Comparison of ENCODE assay signal across 8 cellular contexts in the genomic region with DNA sequence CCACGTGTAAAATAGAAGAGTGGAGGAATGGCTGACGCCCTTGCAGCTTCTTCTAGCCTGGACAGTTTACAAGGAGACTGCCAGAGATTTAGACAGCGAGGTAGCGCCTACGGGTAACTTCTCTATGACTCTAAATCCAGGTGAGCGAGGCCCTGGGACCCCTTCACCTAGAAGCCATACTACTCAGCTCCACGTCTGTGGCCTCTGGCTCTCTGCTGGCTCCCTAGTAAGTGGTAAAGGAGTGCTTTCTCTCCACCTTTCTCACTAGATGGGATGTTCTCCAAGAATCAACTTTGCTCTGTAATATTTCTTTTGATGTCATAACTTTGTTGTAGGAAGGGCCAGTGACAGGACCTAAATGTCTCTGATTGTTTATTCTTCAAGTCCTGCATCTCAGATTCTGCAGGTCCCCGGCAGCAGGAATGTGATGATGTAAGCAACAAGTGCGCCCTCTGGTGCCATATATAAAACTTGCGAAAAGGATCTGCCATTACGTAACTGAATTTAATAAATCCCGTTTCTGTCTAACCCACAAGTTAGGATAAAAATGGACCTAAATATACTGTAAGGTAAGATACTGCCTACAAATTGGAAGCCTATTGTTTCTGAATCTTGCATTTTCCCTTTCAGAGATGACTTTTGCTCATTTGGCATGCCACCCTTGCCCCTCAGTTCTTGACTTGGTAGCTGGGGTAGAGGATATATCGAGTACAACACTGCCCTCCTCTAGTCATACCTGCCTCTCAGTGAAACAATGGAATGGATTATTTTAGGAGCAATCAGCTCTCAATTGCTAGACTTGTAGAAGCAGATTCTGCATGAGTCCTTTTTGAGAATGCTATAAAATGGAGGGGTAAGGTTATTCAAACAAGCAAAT. TPM values are rescaled to one million over a fixed set of nuclear protein-coding genes. Genes with fewer than 3 reads are reported as not detected.
DNase-seq lines count a peak whose midpoint lies in the region; ATAC-seq, FAIRE-seq and TF ChIP-seq lines count a peak whose summit lies in the region.

No MANE protein-coding gene starts in this region.

- H3K4me3 Mint-ChIP-seq in MCF 10A (ENCODE audit: unreplicated experiment) = no peak overlapping the region

- BruUV-seq in MCF 10A (replicated peaks; lab: Mats Ljungman, UMichigan) = no TSS peak

- peak; percentile 85 for TF ChIP-seq CTCF in KMS-11 (conservative IDR thresholded peaks at IDR 0.05; ENCODE audit: low read depth, low read length)
- peak; percentile 50 for TF ChIP-seq CTCF in MCF 10A (IDR thresholded peaks at IDR 0.05; ENCODE audit: unreplicated experiment)
- peak; percentile 64 for TF ChIP-seq CTCF in kidney (IDR thresholded peaks at IDR 0.05; ENCODE audit: borderline replicate concordance, extremely low read depth, insufficient read depth)

- H3K27ac Mint-ChIP-seq in MCF 10A (ENCODE audit: low read depth, unreplicated experiment) = no peak overlapping the region

- POLR2A ChIA-PET in MCF 10A (lab: Yijun Ruan, JAX) = no interaction called here

- no peak for FAIRE-seq in RCC 7860 (lab: Jason Lieb, UNC)
- no peak for FAIRE-seq in kidney (lab: Jason Lieb, UNC)

- H3K4me1 Mint-ChIP-seq in MCF 10A (ENCODE audit: insufficient read depth, unreplicated experiment) = no peaks in the 10 kb centered on the region

- H3K27me3 Mint-ChIP-seq in MCF 10A (ENCODE audit: insufficient read depth, unreplicated experiment) = peaks cover 84% of the 10 kb centered on the region

- H2AFZ ChIP-seq in KMS-11 (ENCODE audit: low read depth) = no peak overlapping the region

- CTCF ChIA-PET in MCF 10A (lab: Yijun Ruan, JAX) = interaction anchor here (0.5 to 2.7 kb wide), 30 partner anchors 9 to 1848 kb away, joined by 3 to 20 read pairs (median 3); a partner anchor contains a TSS

- no peaks in the 10 kb centered on the region for H3K27me3 ChIP-seq in KMS-11 (ENCODE audit: insufficient read depth, low read depth)

- H3K79me2 ChIP-seq in KMS-11 (ENCODE audit: insufficient read depth, low read depth) = no peaks in the 10 kb centered on the region

- H3K9ac ChIP-seq in KMS-11 (no peak overlapping the region), kidney (ENCODE audit: low read length in 2 of 2) (no peak overlapping the region)

- H3K4me1 ChIP-seq in KMS-11 (ENCODE audit: low read depth, poor library complexity, severe bottlenecking) (no peaks in the 10 kb centered on the region), kidney (ENCODE audit: control insufficient read depth in 1 of 2, insufficient read depth in 1 of 2, low read depth in 1 of 2, low read length in 2 of 2) (no peaks in the 10 kb centered on the region)

- H4K20me1 ChIP-seq in KMS-11 (ENCODE audit: insufficient read depth) = no peaks in the 10 kb centered on the region

- H3K27ac ChIP-seq in KMS-11 (no peak overlapping the region), kidney (ENCODE audit: low read depth in 2 of 2, low read length in 2 of 2) (no peak overlapping the region)

- no peaks in the 10 kb centered on the region for H3K36me3 Mint-ChIP-seq in MCF 10A (ENCODE audit: insufficient read depth, unreplicated experiment)

- H3K36me3 ChIP-seq in KMS-11 (ENCODE audit: insufficient read depth) = no peaks in the 10 kb centered on the region
- H3K36me3 ChIP-seq in kidney (ENCODE audit: control insufficient read depth in 1 of 2, insufficient read depth in 2 of 2, low read length in 2 of 2) = no peaks in the 10 kb centered on the region

- peak; percentile 70 for DNase-seq in activated effector memory CD4-positive, alpha-beta T cell treated with anti-CD3 and anti-CD28 coated beads, Interleukin-2, amount 50 U/mL, for 16 hours
- DNase-seq in activated effector memory CD4-positive, alpha-beta T cell treated with Interleukin-2 at 50 U/mL for 16 hours = no peak
- DNase-seq in RCC 7860 (ENCODE audit: low spot score) (peak; percentile 35), MCF 10A (ENCODE audit: unreplicated experiment) (peak; percentile 66), kidney (no peak)
- DNase-seq in stimulated activated CD8-positive, alpha-beta memory T cell treated with anti-CD3 and anti-CD28 coated beads, Interleukin-4, amount 100 ng/mL, for 48 hours = peak; percentile 42

- no peak for ATAC-seq in HG03108 (IDR thresholded peaks at IDR 0.05; ENCODE audit: unreplicated experiment)

- H3K9me3 Mint-ChIP-seq in MCF 10A (ENCODE audit: unreplicated experiment) = no peaks in the 10 kb centered on the region

- intact Hi-C loops in MCF 10A (cut with micrococcal nuclease) = loop anchor here (1.0 kb wide), 2 partner anchors 27 to 687 kb away; no protein-coding TSS in a partner anchor
- intact Hi-C loops in kidney (cut with DNase I) = no loop called here

- H3K4me3 ChIP-seq in KMS-11 (IDR thresholded peaks at IDR 0.05; ENCODE audit: insufficient read depth, low read depth, low read length) = no peak overlapping the region
- H3K4me3 ChIP-seq in kidney (ENCODE audit: low read length in 2 of 2) = no peak overlapping the region

- H3K9me3 ChIP-seq in kidney (ENCODE audit: control insufficient read depth in 1 of 2, low read length in 2 of 2) = no peaks in the 10 kb centered on the region

- H3K4me2 ChIP-seq in KMS-11 = no peak overlapping the region

RNA-seq across cellular contexts. Expression of a gene that starts 11.0 kb away (rescaled TPM):
- total RNA-seq in MCF 10A (2022) (not detected in 2 replicates), kidney (not detected)
- 0.17 TPM for polyA plus RNA-seq in kidney (ENCODE audit: insufficient read depth, low read depth, low replicate concordance)

Comparison
In these comparisons a context has a peak if more than half of its experiments do, and no peak if none do; other contexts are left out.
1. DNase-seq: peak in activated effector memory CD4-positive, alpha-beta T cell treated with anti-CD3 and anti-CD28 coated beads, Interleukin-2, amount 50 U/mL, for 16 hours (single experiment), RCC 7860 (single experiment), MCF 10A (single experiment) and stimulated activated CD8-positive, alpha-beta memory T cell treated with anti-CD3 and anti-CD28 coated beads, Interleukin-4, amount 100 ng/mL, for 48 hours (single experiment); none in activated effector memory CD4-positive, alpha-beta T cell treated with Interleukin-2 at 50 U/mL for 16 hours (single experiment) and kidney (single experiment).
2. Peak in every context shown above with its lines, with median percentiles within 50 percentile points of each other: CTCF ChIP-seq.